In genomic region chr18:70195852-70196434, GRCh38 we compare ENCODE assay signal across 1 cellular context.
TF ChIP-seq lines count a peak whose summit lies in the region.

No MANE protein-coding gene starts in this region.

TF ChIP-seq in HepG2, 621 proteins besides CTCF, POLR2A, EP300 and RAD21 (continued from another document):
- no peak for TF ChIP-seq ZBED4 (CRISPR knock-in tag; IDR thresholded peaks at IDR 0.05; ENCODE audit: borderline replicate concordance)
